Comparison of ENCODE assay signal across 8 cellular contexts in genomic region chr14:74302160-74302628, GRCh38. TPM values are rescaled to one million over a fixed set of nuclear protein-coding genes. Genes with fewer than 3 reads are reported as not detected.
A peak's percentile ranks its signal among the peaks of the same experiment; 100 is the strongest.
DNase-seq lines count a peak whose midpoint lies in the region; ATAC-seq, FAIRE-seq and TF ChIP-seq lines count a peak whose summit lies in the region.

No MANE protein-coding gene starts in this region.

- peak overlapping the region; percentile 95 for H3K4me3 Mint-ChIP-seq in activated CD4-positive, alpha-beta T cell treated with anti-CD3 and anti-CD28 coated beads, Interleukin-2, amount 10 ng/mL, durations not matched to agents 7 days and 5 days
- H3K4me3 Mint-ChIP-seq in nephron progenitor cell, result peak overlapping the region; percentile 99

- CTCF ChIA-PET in activated CD4-positive, alpha-beta T cell treated with anti-CD3 and anti-CD28 coated beads, Interleukin-2, amount 10 ng/mL, durations not matched to agents 7 days and 5 days (lab: Charles Lee), result interaction anchor here (0.7 to 1.1 kb wide), 5 partner anchors 8 to 51 kb away, joined by 3 to 5 read pairs (median 3); no protein-coding TSS in a partner anchor

- no peak for TF ChIP-seq POLR2A in H54 (IDR thresholded peaks at IDR 0.05; ENCODE audit: low read depth, low read length)

- peaks cover 19% of the 10 kb centered on the region for H3K36me3 Mint-ChIP-seq in activated CD4-positive, alpha-beta T cell treated with anti-CD3 and anti-CD28 coated beads, Interleukin-2, amount 10 ng/mL, durations not matched to agents 7 days and 5 days (ENCODE audit: low read depth)
- peaks cover 26% of the 10 kb centered on the region for H3K36me3 Mint-ChIP-seq in nephron progenitor cell (ENCODE audit: low read depth)

- TF ChIP-seq CTCF in fibroblast of pulmonary artery (IDR thresholded peaks at IDR 0.05; ENCODE audit: low read length, missing control alignments) (peak; percentile 57), nephron progenitor cell (IDR thresholded peaks at IDR 0.05) (peak; percentile 37)

- POLR2A ChIA-PET in activated CD4-positive, alpha-beta T cell treated with anti-CD3 and anti-CD28 coated beads, Interleukin-2, amount 10 ng/mL, durations not matched to agents 7 days and 5 days (lab: Charles Lee), result no interaction called here

- peak; percentile 55 for DNase-seq in NCI-H748 (lab: John Stamatoyannopoulos, UW; ENCODE audit: unreplicated experiment)
- no peak for DNase-seq in NCI-H748 treated with DMSO at 0.1 percent for 48 hours (lab: John Stamatoyannopoulos, UW)
- DNase-seq in H54 (ENCODE audit: insufficient read length, low spot score), result peak; percentile 12
- DNase-seq in NCI-H146 (lab: John Stamatoyannopoulos, UW), result peak; percentile 21
- DNase-seq in activated CD4-positive, alpha-beta T cell treated with anti-CD3 and anti-CD28 coated beads, Interleukin-2, amount 10 ng/mL, durations not matched to agents 7 days and 5 days, result peak; percentile 53
- peak; percentile 62 for DNase-seq in fibroblast of pulmonary artery (ENCODE audit: low read depth)
- no peak for DNase-seq in nephron progenitor cell

- no peak for ATAC-seq in HG03571 (IDR thresholded peaks at IDR 0.05; ENCODE audit: unreplicated experiment)

- peak overlapping the region; percentile 76 for H3K4me3 ChIP-seq in fibroblast of pulmonary artery (replicated peaks; ENCODE audit: low read depth, low read length)

- FAIRE-seq in H54 (lab: Jason Lieb, UNC), result no peak

- H3K27ac Mint-ChIP-seq in activated CD4-positive, alpha-beta T cell treated with anti-CD3 and anti-CD28 coated beads, Interleukin-2, amount 10 ng/mL, durations not matched to agents 7 days and 5 days, result peak overlapping the region; percentile 95
- peak overlapping the region; percentile 96 for H3K27ac Mint-ChIP-seq in nephron progenitor cell

- H3K9me3 Mint-ChIP-seq in activated CD4-positive, alpha-beta T cell treated with anti-CD3 and anti-CD28 coated beads, Interleukin-2, amount 10 ng/mL, durations not matched to agents 7 days and 5 days, result no peaks in the 10 kb centered on the region
- H3K9me3 Mint-ChIP-seq in nephron progenitor cell, result no peaks in the 10 kb centered on the region

- peaks cover 26% of the 10 kb centered on the region for H3K4me1 Mint-ChIP-seq in activated CD4-positive, alpha-beta T cell treated with anti-CD3 and anti-CD28 coated beads, Interleukin-2, amount 10 ng/mL, durations not matched to agents 7 days and 5 days
- peaks cover 32% of the 10 kb centered on the region for H3K4me1 Mint-ChIP-seq in nephron progenitor cell

- no peaks in the 10 kb centered on the region for H3K27me3 Mint-ChIP-seq in activated CD4-positive, alpha-beta T cell treated with anti-CD3 and anti-CD28 coated beads, Interleukin-2, amount 10 ng/mL, durations not matched to agents 7 days and 5 days
- H3K27me3 Mint-ChIP-seq in nephron progenitor cell (ENCODE audit: low read depth, poor library complexity), result peaks cover 1% of the 10 kb centered on the region

RNA-seq across cellular contexts. Expression of gene ABCD4, which starts 0.5 kb away (rescaled TPM):
- 10 to 100 TPM; 59.6 to 62.4 TPM for total RNA-seq in activated CD4-positive, alpha-beta T cell treated with anti-CD3 and anti-CD28 coated beads, Interleukin-2, amount 10 ng/mL, durations not matched to agents 7 days and 5 days

RNA-seq across cellular contexts. Expression of gene VRTN, which starts 46.1 kb away (rescaled TPM):
- not detected for total RNA-seq in activated CD4-positive, alpha-beta T cell treated with anti-CD3 and anti-CD28 coated beads, Interleukin-2, amount 10 ng/mL, durations not matched to agents 7 days and 5 days

Comparison
In these comparisons a context has a peak if more than half of its experiments do, and no peak if none do; other contexts are left out.
1. DNase-seq: peak in NCI-H748 (single experiment), H54 (single experiment), NCI-H146 (single experiment), activated CD4-positive, alpha-beta T cell treated with anti-CD3 and anti-CD28 coated beads, Interleukin-2, amount 10 ng/mL, durations not matched to agents 7 days and 5 days (single experiment) and fibroblast of pulmonary artery (single experiment); none in NCI-H748 treated with DMSO at 0.1 percent for 48 hours (single experiment) and nephron progenitor cell (single experiment).